31 cellular contexts compared by ENCODE assay signal in the genomic region with DNA sequence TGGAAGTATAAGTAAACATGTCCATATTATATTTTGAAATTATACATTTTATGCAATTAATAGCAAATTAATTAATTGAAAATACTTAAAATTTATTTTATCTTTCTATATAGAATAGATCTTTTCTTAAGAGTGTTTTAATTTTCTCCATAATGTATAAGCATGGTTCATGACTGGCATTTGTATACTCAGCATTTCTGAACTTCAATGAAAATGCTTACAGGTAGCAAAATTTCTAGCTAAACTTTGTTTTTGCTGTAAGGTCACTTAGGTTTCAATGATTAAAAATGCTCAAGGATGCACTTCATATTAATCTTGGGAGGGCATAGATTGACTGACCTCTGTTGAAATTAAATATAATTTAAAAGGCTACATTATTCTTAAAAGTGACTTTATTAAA.
"Had no signal": no experiment of that assay in that cellular context is flagged by ENCODE, and none has a peak within 500 bp of the region (broad histone marks: within the 10 kb centered on the region; RNA-seq: fewer than 3 reads in every experiment).

No MANE protein-coding gene starts in this region.

- H3K9me3 ChIP-seq: ovary, psoas muscle, suprapubic skin, testis, tibial artery, transverse colon, upper lobe of right lung, uterus had no signal

- H3K36me3 ChIP-seq: neural progenitor cell, ovary, spleen, suprapubic skin, tibial artery, transverse colon, upper lobe of right lung, uterus had no signal

- H3K4me3 Mint-ChIP-seq: natural killer cell; nephron; neural progenitor cell; stimulated activated memory B cell treated with anti-CD40 and anti-IgM and Interleukin-4, amounts not matched to agents 10 μg/mL and 1 μg/mL and 100 μg/mL, for 72 hours; stimulated activated naive CD8-positive, alpha-beta T cell treated with anti-CD3 and anti-CD28 coated beads, Interleukin-15, amount 100 ng/mL, for 72 hours; type B pancreatic cell had no signal

- H3K27me3 ChIP-seq: neural progenitor cell, ovary, spleen, suprapubic skin, testis, tibial artery, transverse colon, upper lobe of right lung, uterus had no signal

- H2AFZ ChIP-seq: neural progenitor cell, parathyroid adenoma had no signal

- H3K36me3 Mint-ChIP-seq: neural progenitor cell; stimulated activated memory B cell treated with anti-CD40 and anti-IgM and Interleukin-4, amounts not matched to agents 10 μg/mL and 1 μg/mL and 100 μg/mL, for 72 hours; type B pancreatic cell had no signal

- ATAC-seq: natural killer cell; psoas muscle; right cardiac atrium; sciatic nerve; stimulated activated memory B cell treated with anti-CD40 and anti-IgM and Interleukin-4, amounts not matched to agents 10 μg/mL and 1 μg/mL and 100 μg/mL, for 72 hours; stimulated activated naive CD8-positive, alpha-beta T cell treated with anti-CD3 and anti-CD28 coated beads, Interleukin-15, amount 100 ng/mL, for 72 hours; stimulated activated naive CD8-positive, alpha-beta T cell treated with anti-CD3 and anti-CD28 coated beads, Interleukin-15, Interleukin-2, amounts not matched to agents 100 U/mL and 50 U/mL, for 24 hours; upper lobe of right lung had no signal

- H3K4me1 ChIP-seq: neural progenitor cell, parathyroid adenoma, psoas muscle, spleen, suprapubic skin, testis, tibial artery, transverse colon, upper lobe of right lung, uterus had no signal

- H3K4me2 ChIP-seq: neural progenitor cell, smooth muscle cell had no signal

- H3K27ac ChIP-seq: neural progenitor cell, ovary, parathyroid adenoma, psoas muscle, skin epidermis, spleen, suprapubic skin, testis, tibial artery, transverse colon, upper lobe of right lung, uterus had no signal

- H3K79me2 ChIP-seq: parathyroid adenoma had no signal

- H3K27me3 Mint-ChIP-seq: progenitor cell of endocrine pancreas; stimulated activated memory B cell treated with anti-CD40 and anti-IgM and Interleukin-4, amounts not matched to agents 10 μg/mL and 1 μg/mL and 100 μg/mL, for 72 hours; stimulated activated naive CD8-positive, alpha-beta T cell treated with anti-CD3 and anti-CD28 coated beads, Interleukin-15, amount 100 ng/mL, for 72 hours; type B pancreatic cell had no signal

- H3K4me3 ChIP-seq: neural progenitor cell, ovary, psoas muscle, skin epidermis, smooth muscle cell, spleen, suprapubic skin, testis, tibial artery, transverse colon, upper lobe of right lung, uterus had no signal

- H3K9ac ChIP-seq: neural progenitor cell, parathyroid adenoma had no signal

- H3K27ac Mint-ChIP-seq: natural killer cell; neural progenitor cell; progenitor cell of endocrine pancreas; stimulated activated memory B cell treated with anti-CD40 and anti-IgM and Interleukin-4, amounts not matched to agents 10 μg/mL and 1 μg/mL and 100 μg/mL, for 72 hours; stimulated activated naive CD8-positive, alpha-beta T cell treated with anti-CD3 and anti-CD28 coated beads, Interleukin-15, amount 100 ng/mL, for 72 hours; type B pancreatic cell had no signal

- DNase-seq: natural killer cell; occipital lobe; ovary; posterior cingulate gyrus; psoas muscle; right cardiac atrium; spleen; stimulated activated CD4-positive, alpha-beta T cell treated with anti-CD3 and anti-CD28 coated beads, Interleukin-12 subunit alpha, Interleukin-12 subunit beta, amount 100 ng/mL, for 4 hours; stimulated activated CD4-positive, alpha-beta T cell treated with anti-CD3 and anti-CD28 coated beads, Interleukin-1b, Interleukin-23, amount 100 ng/mL, for 48 hours; stimulated activated CD4-positive, alpha-beta T cell treated with anti-CD3 and anti-CD28 coated beads, Interleukin-4, amount 100 ng/mL, for 1 hour; stimulated activated CD4-positive, alpha-beta T cell treated with anti-CD3 and anti-CD28 coated beads, Interleukin-4, amount 100 ng/mL, for 4 hours; stimulated activated CD8-positive, alpha-beta memory T cell treated with anti-CD3 and anti-CD28 coated beads, Interleukin-4, amount 100 ng/mL, for 48 hours; stimulated activated naive CD4-positive, alpha-beta T cell; stimulated activated naive CD8-positive, alpha-beta T cell treated with anti-CD3 and anti-CD28 coated beads, Interleukin-15, amount 100 ng/mL, for 72 hours; stimulated activated naive CD8-positive, alpha-beta T cell treated with anti-CD3 and anti-CD28 coated beads, Interleukin-15, Interleukin-2, amounts not matched to agents 100 U/mL and 50 U/mL, for 24 hours; substantia nigra; testis; tibial artery; transverse colon; upper lobe of right lung; uterus had no signal

- H3K9me3 Mint-ChIP-seq: neural progenitor cell, type B pancreatic cell had no signal

- H3K4me1 Mint-ChIP-seq: natural killer cell; nephron; neural progenitor cell; stimulated activated memory B cell treated with anti-CD40 and anti-IgM and Interleukin-4, amounts not matched to agents 10 μg/mL and 1 μg/mL and 100 μg/mL, for 72 hours; stimulated activated naive CD8-positive, alpha-beta T cell treated with anti-CD3 and anti-CD28 coated beads, Interleukin-15, amount 100 ng/mL, for 72 hours had no signal
